Comparison of ENCODE assay signal across 1 cellular context in genomic region chr9:2874001-2874750, GRCh38.
TF ChIP-seq lines count a peak whose summit lies in the region.

No MANE protein-coding gene starts in this region.

TF ChIP-seq in SK-N-SH treated with all-trans-retinoic acid at 6 μM for 48 hours, 23 proteins besides CTCF, POLR2A, EP300 and RAD21 (continued from another document):
- TF ChIP-seq TSHZ2 (CRISPR knock-in tag; IDR thresholded peaks at IDR 0.05) (no peak), CSDC2 (CRISPR knock-in tag; IDR thresholded peaks at IDR 0.05) (no peak), ISL1 (CRISPR knock-in tag; IDR thresholded peaks at IDR 0.05) (no peak), ARNTL (CRISPR knock-in tag; IDR thresholded peaks at IDR 0.05; ENCODE audit: borderline replicate concordance, low read depth) (no peak), OSR1 (CRISPR knock-in tag; IDR thresholded peaks at IDR 0.05) (no peak)
TF ChIP-seq in SK-N-SH treated with all-trans-retinoic acid at 6 μM for 48 hours: peak in this region for 0.
